ENCODE assay signal across 8 cellular contexts in genomic region chr3:197749315-197749600, GRCh38. TPM values are rescaled to one million over a fixed set of nuclear protein-coding genes. Genes with fewer than 3 reads are reported as not detected.
DNase-seq lines count a peak whose midpoint lies in the region; ATAC-seq and TF ChIP-seq lines count a peak whose summit lies in the region.

No MANE protein-coding gene starts in this region.

- no peaks in the 10 kb centered on the region for H3K36me3 Mint-ChIP-seq in stimulated activated naive CD8-positive, alpha-beta T cell treated with anti-CD3 and anti-CD28 coated beads, Interleukin-15, Interleukin-2, amounts not matched to agents 100 ng/mL and 50 ng/mL, for 24 hours (ENCODE audit: low read depth)

- TF ChIP-seq CTCF in lower lobe of right lung (IDR thresholded peaks at IDR 0.05), result no peak

- H3K9me3 Mint-ChIP-seq in stimulated activated naive CD8-positive, alpha-beta T cell treated with anti-CD3 and anti-CD28 coated beads, Interleukin-15, Interleukin-2, amounts not matched to agents 100 ng/mL and 50 ng/mL, for 24 hours, result no peaks in the 10 kb centered on the region

- peak overlapping the region; percentile 86 for H3K27ac Mint-ChIP-seq in stimulated activated naive CD8-positive, alpha-beta T cell treated with anti-CD3 and anti-CD28 coated beads, Interleukin-15, Interleukin-2, amounts not matched to agents 100 ng/mL and 50 ng/mL, for 24 hours

- H3K9ac ChIP-seq in ES-I3 (ENCODE audit: low read depth, low read length), result peak overlapping the region; percentile 63; the same call in 1 of the 2 replicates

- H3K27ac ChIP-seq in cingulate gyrus (ENCODE audit: low read depth, low read length) (peak overlapping the region; percentile 89), lower lobe of right lung (peak overlapping the region; percentile 94)

- H3K9me3 ChIP-seq in ES-I3 (ENCODE audit: control insufficient read depth, insufficient read depth, low read length), result no peaks in the 10 kb centered on the region
- no peaks in the 10 kb centered on the region for H3K9me3 ChIP-seq in lower lobe of right lung

- H3K4me3 ChIP-seq in lower lobe of right lung, result peak overlapping the region; percentile 91

- no peaks in the 10 kb centered on the region for H3K36me3 ChIP-seq in ES-I3 (ENCODE audit: insufficient read depth, low read length)
- no peaks in the 10 kb centered on the region for H3K36me3 ChIP-seq in lower lobe of right lung

- peak overlapping the region; percentile 89 for H3K4me3 Mint-ChIP-seq in stimulated activated naive CD8-positive, alpha-beta T cell treated with anti-CD3 and anti-CD28 coated beads, Interleukin-15, Interleukin-2, amounts not matched to agents 100 ng/mL and 50 ng/mL, for 24 hours

- DNase-seq in HuH-7.5 (ENCODE audit: low spot score), result peak; percentile 69
- DNase-seq in T follicular helper cell (ENCODE audit: low read depth), result peak; percentile 73
- DNase-seq in lower lobe of right lung, result no peak
- no peak for DNase-seq in OCI-M1 (lab: John Stamatoyannopoulos, UW)

- peak; percentile 34 for ATAC-seq in GM21576 (IDR thresholded peaks at IDR 0.05; ENCODE audit: unreplicated experiment)
- ATAC-seq in lower lobe of right lung, result peak; percentile 25 to 37

- H3K4me1 Mint-ChIP-seq in stimulated activated naive CD8-positive, alpha-beta T cell treated with anti-CD3 and anti-CD28 coated beads, Interleukin-15, Interleukin-2, amounts not matched to agents 100 ng/mL and 50 ng/mL, for 24 hours (ENCODE audit: low read depth), result peaks cover 49% of the 10 kb centered on the region

- H3K4me1 ChIP-seq in ES-I3 (ENCODE audit: insufficient read depth, low read length), result no peaks in the 10 kb centered on the region
- peaks cover 37% of the 10 kb centered on the region for H3K4me1 ChIP-seq in lower lobe of right lung

- intact Hi-C loops in lower lobe of right lung (cut with DNase I), result no loop called here

- no peaks in the 10 kb centered on the region for H3K27me3 ChIP-seq in lower lobe of right lung (ENCODE audit: low read depth)

- H3K27me3 Mint-ChIP-seq in stimulated activated naive CD8-positive, alpha-beta T cell treated with anti-CD3 and anti-CD28 coated beads, Interleukin-15, Interleukin-2, amounts not matched to agents 100 ng/mL and 50 ng/mL, for 24 hours, result no peaks in the 10 kb centered on the region

RNA-seq across cellular contexts. Expression of gene FYTTD1, which starts 0.4 kb away (rescaled TPM):
- 37.7 TPM for total RNA-seq in lower lobe of right lung

RNA-seq across cellular contexts. Expression of gene RUBCN, which starts 12.6 kb away (rescaled TPM):
- total RNA-seq in lower lobe of right lung, result 33.1 TPM

RNA-seq across cellular contexts. Expression of gene LRCH3, which starts 41.8 kb away (rescaled TPM):
- 35.7 TPM for total RNA-seq in lower lobe of right lung

Comparison
In these comparisons a context has a peak if more than half of its experiments do, and no peak if none do; other contexts are left out.
1. DNase-seq: peak in HuH-7.5 (single experiment) and T follicular helper cell (single experiment); none in lower lobe of right lung (single experiment) and OCI-M1 (single experiment).